In the genomic region with DNA sequence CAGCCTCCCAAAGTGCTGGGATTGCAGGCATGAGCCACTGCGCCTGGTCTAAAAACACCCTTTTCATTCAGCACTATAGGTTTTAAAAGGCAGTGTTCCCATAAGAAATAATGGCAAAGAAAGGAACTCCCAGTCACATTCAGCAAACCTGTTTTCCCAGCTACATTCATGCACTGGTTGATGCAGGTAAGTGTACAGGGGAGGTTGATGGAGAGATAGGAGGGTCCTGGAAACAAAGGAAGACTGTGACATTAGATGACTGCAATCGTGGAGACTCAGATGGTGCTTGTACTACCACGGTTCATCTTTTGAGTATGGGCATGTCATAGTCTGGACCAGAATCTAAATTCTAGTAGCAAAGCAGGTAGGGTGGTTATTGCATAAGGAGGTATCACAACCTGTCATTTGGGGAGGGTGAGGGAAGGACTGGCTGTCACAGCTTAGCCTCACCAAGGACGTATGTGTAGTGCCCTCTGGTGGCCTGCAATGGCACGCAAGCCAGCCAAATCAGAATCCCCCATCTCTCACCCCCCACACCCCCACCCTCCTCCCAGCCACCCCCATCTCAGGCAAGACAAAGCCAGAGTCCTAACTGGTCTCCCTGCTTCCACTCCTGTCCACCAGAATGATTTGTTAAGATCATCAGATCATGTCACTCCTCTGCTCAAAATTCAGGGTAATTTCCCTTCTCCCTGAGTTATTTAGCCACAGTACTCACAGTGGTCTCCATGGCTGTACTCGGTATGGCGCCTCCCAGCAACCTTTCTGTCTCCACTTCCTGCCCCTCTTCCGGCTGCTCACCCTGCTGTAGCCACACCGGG, we compare ENCODE assay signal across 8 cellular contexts.
A peak's percentile ranks its signal among the peaks of the same experiment; 100 is the strongest.
DNase-seq lines count a peak whose midpoint lies in the region; ATAC-seq lines count a peak whose summit lies in the region.

No MANE protein-coding gene starts in this region.

- no peak for ATAC-seq in GM21515 (IDR thresholded peaks at IDR 0.05; ENCODE audit: unreplicated experiment)

- intact Hi-C loops in head of caudate nucleus (cut with DNase I), result no loop called here

- DNase-seq in NCI-H2029 (lab: John Stamatoyannopoulos, UW), result peak; percentile 14
- no peak for DNase-seq in NCI-H2029 treated with DMSO at 0.1 percent for 48 hours (lab: John Stamatoyannopoulos, UW)
- DNase-seq in HPDE6-E6E7 (ENCODE audit: extremely low spot score), result peak; percentile 48
- DNase-seq in SHP77 (lab: John Stamatoyannopoulos, UW), result peak; percentile 15 to 55
- DNase-seq in activated naive CD4-positive, alpha-beta T cell (lab: John Stamatoyannopoulos, UW), result peak; percentile 13 to 62 (median 45)
- peak; percentile 24 to 82 (median 56) for DNase-seq in head of caudate nucleus
- peak; percentile 66 for DNase-seq in retina
